9 cellular contexts compared by ENCODE assay signal in the genomic region with DNA sequence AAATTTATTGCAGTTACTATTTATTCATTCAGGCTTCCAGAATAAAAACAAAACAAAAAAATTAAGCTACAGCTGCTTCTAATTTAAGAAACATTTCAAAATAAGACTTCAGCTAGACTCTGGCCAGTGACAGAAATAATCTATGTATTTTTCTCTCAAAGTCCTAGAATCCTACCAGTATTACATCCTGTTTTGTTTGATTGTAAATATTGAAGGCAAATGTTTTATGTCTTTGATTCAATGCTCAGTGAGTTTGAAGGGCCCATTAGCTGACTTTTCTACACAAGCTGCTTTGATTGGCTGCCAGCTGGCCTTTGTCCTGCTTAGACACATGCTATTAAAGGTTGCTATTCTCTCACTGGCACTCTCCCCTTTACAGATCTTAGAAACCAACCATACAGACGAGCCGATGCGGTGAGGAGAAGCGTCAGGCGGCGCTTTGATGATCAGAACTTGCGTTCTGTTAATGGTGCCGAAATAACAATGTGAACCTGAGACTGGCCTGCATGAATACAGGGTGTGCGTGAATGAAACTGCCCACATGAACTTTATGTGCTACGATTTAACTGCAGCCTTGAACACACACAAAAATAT.
DNase-seq lines count a peak whose midpoint lies in the region; ATAC-seq and TF ChIP-seq lines count a peak whose summit lies in the region.
"Had no signal": no experiment of that assay in that cellular context is flagged by ENCODE, and none has a peak within 500 bp of the region (broad histone marks: within the 10 kb centered on the region; RNA-seq: fewer than 3 reads in every experiment).

No MANE protein-coding gene starts in this region.

- peaks cover 0 to 52% (median 24%) of the 10 kb centered on the region in 4 donors for H3K36me3 ChIP-seq in esophagus muscularis mucosa

- H3K4me3 Mint-ChIP-seq in nephron, result no peak overlapping the region
- no peak overlapping the region for H3K4me3 Mint-ChIP-seq in activated naive CD4-positive, alpha-beta T cell treated with anti-CD3 and anti-CD28 coated beads, Interleukin-2, amount 10 ng/mL, durations not matched to agents 7 days and 5 days
- H3K4me3 Mint-ChIP-seq: dendritic cell treated with granulocyte-macrophage colony-stimulating factor and Interleukin-4, amounts not matched to agents 40 ng/mL and 50 ng/mL, for 4 days had no signal

- no peak for TF ChIP-seq EP300 in esophagus muscularis mucosa (IDR thresholded peaks at IDR 0.05)

- peaks cover 12 to 25% (median 25%) of the 10 kb centered on the region in 4 donors for H3K4me1 ChIP-seq in esophagus muscularis mucosa

- CTCF ChIA-PET in activated naive CD4-positive, alpha-beta T cell treated with anti-CD3 and anti-CD28 coated beads, Interleukin-2, amount 10 ng/mL, durations not matched to agents 7 days and 5 days (lab: Charles Lee), result interaction anchor here (0.9 to 3.0 kb wide), 3 partner anchors 12 to 527 kb away, joined by 3 to 24 read pairs (median 5); partner anchors contain the start of gene STAM2

- peaks cover 41% of the 10 kb centered on the region for H3K36me3 Mint-ChIP-seq in nephron (ENCODE audit: low read depth)
- peaks cover 13% of the 10 kb centered on the region for H3K36me3 Mint-ChIP-seq in activated naive CD4-positive, alpha-beta T cell treated with anti-CD3 and anti-CD28 coated beads, Interleukin-2, amount 10 ng/mL, durations not matched to agents 7 days and 5 days

- H3K9me3 Mint-ChIP-seq in nephron, result no peaks in the 10 kb centered on the region
- no peaks in the 10 kb centered on the region for H3K9me3 Mint-ChIP-seq in activated naive CD4-positive, alpha-beta T cell treated with anti-CD3 and anti-CD28 coated beads, Interleukin-2, amount 10 ng/mL, durations not matched to agents 7 days and 5 days
- H3K9me3 Mint-ChIP-seq: dendritic cell treated with granulocyte-macrophage colony-stimulating factor and Interleukin-4, amounts not matched to agents 40 ng/mL and 50 ng/mL, for 4 days had no signal

- H3K27ac Mint-ChIP-seq in nephron, result peak overlapping the region; percentile 70 to 90 (median 86)
- no peak overlapping the region for H3K27ac Mint-ChIP-seq in activated naive CD4-positive, alpha-beta T cell treated with anti-CD3 and anti-CD28 coated beads, Interleukin-2, amount 10 ng/mL, durations not matched to agents 7 days and 5 days
- H3K27ac Mint-ChIP-seq: dendritic cell treated with granulocyte-macrophage colony-stimulating factor and Interleukin-4, amounts not matched to agents 40 ng/mL and 50 ng/mL, for 4 days had no signal

- TF ChIP-seq CTCF in esophagus muscularis mucosa (IDR thresholded peaks at IDR 0.05) (no peak), nephron (IDR thresholded peaks at IDR 0.05; ENCODE audit: unreplicated experiment in 3 of 3) (no peak)

- no peaks in the 10 kb centered on the region for H3K9me3 ChIP-seq in esophagus muscularis mucosa

- no peak overlapping the region for H3K4me3 ChIP-seq in esophagus muscularis mucosa

- no peaks in the 10 kb centered on the region for H3K27me3 ChIP-seq in esophagus muscularis mucosa

- TF ChIP-seq POLR2A in esophagus muscularis mucosa (IDR thresholded peaks at IDR 0.05; ENCODE audit: low read depth) (no peak), GM18505 (IDR thresholded peaks at IDR 0.05; ENCODE audit: borderline replicate concordance, extremely low read depth, insufficient read depth, insufficient read length) (no peak)

- H3K27ac ChIP-seq in esophagus muscularis mucosa (replicated peaks in 1 of 4), result peak overlapping the region; percentile 32 to 57 (median 42)

- DNase-seq in COLO829 (ENCODE audit: low spot score), result peak; percentile 28
- peak; percentile 28 to 73 for DNase-seq in NCI-H446 (lab: John Stamatoyannopoulos, UW)
- no peak for DNase-seq in esophagus muscularis mucosa (ENCODE audit: extremely low spot score)
- no peak for DNase-seq in activated naive CD4-positive, alpha-beta T cell treated with anti-CD3 and anti-CD28 coated beads, Interleukin-2, amount 10 ng/mL, durations not matched to agents 7 days and 5 days
- DNase-seq in MV-4-11 (lab: John Stamatoyannopoulos, UW), result no peak

- ATAC-seq in GM21390 (IDR thresholded peaks at IDR 0.05; ENCODE audit: unreplicated experiment) (no peak), GM18505 (IDR thresholded peaks at IDR 0.05; ENCODE audit: unreplicated experiment) (no peak)

- H3K4me1 Mint-ChIP-seq in nephron, result peaks cover 11% of the 10 kb centered on the region
- no peaks in the 10 kb centered on the region for H3K4me1 Mint-ChIP-seq in activated naive CD4-positive, alpha-beta T cell treated with anti-CD3 and anti-CD28 coated beads, Interleukin-2, amount 10 ng/mL, durations not matched to agents 7 days and 5 days

- 50% methylated on average over 10 of the region's 10 CpGs for WGBS in esophagus muscularis mucosa

- no peaks in the 10 kb centered on the region for H3K27me3 Mint-ChIP-seq in nephron (ENCODE audit: low read depth)
- H3K27me3 Mint-ChIP-seq in activated naive CD4-positive, alpha-beta T cell treated with anti-CD3 and anti-CD28 coated beads, Interleukin-2, amount 10 ng/mL, durations not matched to agents 7 days and 5 days, result no peaks in the 10 kb centered on the region
- H3K27me3 Mint-ChIP-seq: dendritic cell treated with granulocyte-macrophage colony-stimulating factor and Interleukin-4, amounts not matched to agents 40 ng/mL and 50 ng/mL, for 4 days had no signal

- intact Hi-C loops in esophagus muscularis mucosa (cut with DNase I), result no loop called here

Comparison
In these comparisons a context has a peak if more than half of its experiments do, and no peak if none do; other contexts are left out.
1. DNase-seq: peak in COLO829 (single experiment) and NCI-H446 (2 of 2); none in esophagus muscularis mucosa (single experiment), activated naive CD4-positive, alpha-beta T cell treated with anti-CD3 and anti-CD28 coated beads, Interleukin-2, amount 10 ng/mL, durations not matched to agents 7 days and 5 days (single experiment) and MV-4-11 (single experiment).